In the genomic region with DNA sequence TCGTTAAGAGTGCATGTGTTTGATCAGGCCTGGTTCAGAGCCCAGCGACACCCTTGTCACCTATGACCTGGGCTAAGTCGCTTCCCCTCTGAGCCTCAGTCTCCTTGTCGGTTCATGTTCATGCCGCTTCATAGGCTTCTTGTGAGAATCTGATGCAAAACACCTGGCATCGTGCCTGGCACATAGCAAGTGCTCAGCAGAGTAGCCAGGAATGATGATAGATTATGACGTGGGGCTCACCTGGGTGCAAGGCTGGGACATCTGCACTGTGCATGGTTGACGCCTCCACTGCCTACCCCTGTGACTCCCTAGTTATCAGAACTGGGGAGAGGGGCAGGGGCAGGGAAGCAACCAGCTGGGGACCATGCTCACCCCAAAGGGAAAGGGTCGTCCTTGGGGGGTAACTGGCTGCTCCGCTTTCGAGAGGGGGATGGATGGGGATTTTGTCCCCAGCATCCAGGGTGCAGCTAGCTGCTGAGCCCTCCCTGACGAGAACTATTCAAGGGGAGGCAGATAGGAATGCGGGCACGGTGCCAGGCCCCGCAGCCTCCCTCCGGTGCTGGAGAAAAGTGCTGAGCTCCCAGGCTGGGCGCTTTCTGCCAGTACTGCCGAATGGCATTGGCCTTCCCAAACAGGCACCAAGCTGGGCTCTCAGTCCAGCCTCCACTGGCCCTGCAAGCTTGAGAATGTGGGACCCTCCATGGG, we compare ENCODE assay signal across 15 cellular contexts. TPM values are rescaled to one million over a fixed set of nuclear protein-coding genes. Genes with fewer than 3 reads are reported as not detected.
DNase-seq lines count a peak whose midpoint lies in the region; ATAC-seq, FAIRE-seq and TF ChIP-seq lines count a peak whose summit lies in the region.
"Had no signal": no experiment of that assay in that cellular context is flagged by ENCODE, and none has a peak within 500 bp of the region (broad histone marks: within the 10 kb centered on the region; RNA-seq: fewer than 3 reads in every experiment).

No MANE protein-coding gene starts in this region.

- no peak for FAIRE-seq in frontal cortex (lab: Jason Lieb, UNC)
- FAIRE-seq: K562 had no signal

- H3K4me1 Mint-ChIP-seq in MCF 10A (ENCODE audit: insufficient read depth, unreplicated experiment) = peaks cover 29% of the 10 kb centered on the region
- peaks cover 42% of the 10 kb centered on the region for H3K4me1 Mint-ChIP-seq in T-helper 17 cell

- H3K27me3 ChIP-seq in breast epithelium (no peaks in the 10 kb centered on the region), MG63 (no peaks in the 10 kb centered on the region)

- H3K4me3 ChIP-seq in breast epithelium (no peak overlapping the region), MG63 (no peak overlapping the region)
- H3K4me3 ChIP-seq: K562 had no signal

- H3K4me1 ChIP-seq in breast epithelium = no peaks in the 10 kb centered on the region

- no peak overlapping the region for H3K4me3 Mint-ChIP-seq in MCF 10A (ENCODE audit: unreplicated experiment)
- H3K4me3 Mint-ChIP-seq in T-helper 17 cell = peak overlapping the region; percentile 68

- DNase-seq in MCF 10A (ENCODE audit: unreplicated experiment) (peak; percentile 95), breast epithelium (ENCODE audit: low spot score in 2 of 2) (no peak), T-helper 17 cell (no peak), glomerular visceral epithelial cell (ENCODE audit: extremely low spot score) (peak; percentile 73), A172 (ENCODE audit: low spot score) (no peak), frontal cortex (ENCODE audit: low spot score in 2 of 2) (no peak), GM10266 (ENCODE audit: extremely low spot score) (no peak), MG63 (no peak)
- DNase-seq: activated CD4-positive, alpha-beta T cell treated with anti-CD3 and anti-CD28 coated beads for 48 hours; nucleus accumbens; stimulated activated CD4-positive, alpha-beta T cell treated with anti-CD3 and anti-CD28 coated beads, Interleukin-1b, Interleukin-23, amount 100 ng/mL, for 48 hours had no signal

- TF ChIP-seq POLR2A in breast epithelium (IDR thresholded peaks at IDR 0.05) = no peak

- peaks cover 2% of the 10 kb centered on the region for H3K36me3 Mint-ChIP-seq in MCF 10A (ENCODE audit: insufficient read depth, unreplicated experiment)
- no peaks in the 10 kb centered on the region for H3K36me3 Mint-ChIP-seq in T-helper 17 cell (ENCODE audit: low read depth)

- TF ChIP-seq CTCF in MCF 10A (IDR thresholded peaks at IDR 0.05; ENCODE audit: unreplicated experiment) (no peak), breast epithelium (IDR thresholded peaks at IDR 0.05) (no peak), GM10266 (IDR thresholded peaks at IDR 0.05; ENCODE audit: control insufficient read depth, insufficient read depth, low read depth, missing control alignments) (no peak)

- intact Hi-C loops in MCF 10A (cut with micrococcal nuclease) (loop anchor here (5.0 kb wide), 1 partner anchor 77 kb away; no protein-coding TSS in a partner anchor), breast epithelium (cut with DNase I; ENCODE audit: low total_unique reads) (no loop called here)

- H3K9me3 ChIP-seq in breast epithelium = no peaks in the 10 kb centered on the region
- H3K9me3 ChIP-seq in T-helper 17 cell (ENCODE audit: control insufficient read depth, low read length, poor library complexity, severe bottlenecking) = no peaks in the 10 kb centered on the region
- H3K9me3 ChIP-seq in MG63 = no peaks in the 10 kb centered on the region

- H3K9me3 Mint-ChIP-seq in MCF 10A (ENCODE audit: unreplicated experiment) = no peaks in the 10 kb centered on the region

- no peaks in the 10 kb centered on the region for H3K27me3 Mint-ChIP-seq in MCF 10A (ENCODE audit: insufficient read depth, unreplicated experiment)
- H3K27me3 Mint-ChIP-seq in T-helper 17 cell = no peaks in the 10 kb centered on the region

- no peaks in the 10 kb centered on the region for H3K36me3 ChIP-seq in breast epithelium
- peaks cover 41% of the 10 kb centered on the region for H3K36me3 ChIP-seq in MG63

- BruUV-seq in MCF 10A (replicated peaks; lab: Mats Ljungman, UMichigan) = no TSS peak

- POLR2A ChIA-PET in MCF 10A (lab: Yijun Ruan, JAX) = interaction anchor here (0.6 to 1.7 kb wide), 2 partner anchors 63 to 81 kb away, joined by 3 read pairs; no protein-coding TSS in a partner anchor

- H3K27ac ChIP-seq in breast epithelium = no peak overlapping the region
- H3K27ac ChIP-seq: C4-2B had no signal

- no peak for ATAC-seq in T-helper 17 cell
- ATAC-seq: HCT116, K562 had no signal

- H3K27ac Mint-ChIP-seq in MCF 10A (ENCODE audit: low read depth, unreplicated experiment) (peak overlapping the region; percentile 67), T-helper 17 cell (peak overlapping the region; percentile 98)

- CTCF ChIA-PET in MCF 10A (lab: Yijun Ruan, JAX) = interaction anchor here (0.6 to 5.2 kb wide), 5 partner anchors 9 to 147 kb away, joined by 3 to 28 read pairs (median 6); no protein-coding TSS in a partner anchor

RNA-seq across cellular contexts. Expression of a gene that starts 9.3 kb away (rescaled TPM):
- total RNA-seq in MCF 10A (2022) = 45.1 and 48.5 TPM in 2 replicates
- total RNA-seq in breast epithelium = 10 to 100 TPM; 24.9 to 43.9 (median 32.8) TPM
- 100 to 1,000 TPM; 135 to 197 TPM for total RNA-seq in T-helper 17 cell
- 55.7 and 58.5 TPM in 2 replicates for total RNA-seq in A172 (2014; rRNA removed; shearing (Covaris generic))
- total RNA-seq in frontal cortex = 5.3 TPM
- 69.5 and 92.0 TPM in 2 replicates for total RNA-seq in MG63 (2014; rRNA removed; shearing (Covaris generic); ENCODE audit: low replicate concordance)

RNA-seq across cellular contexts. Expression of a gene that starts 19.3 kb away (rescaled TPM):
- total RNA-seq in MCF 10A (2022) = not detected in 2 replicates
- total RNA-seq in breast epithelium = under 1 TPM in 1 of 3 donors, not detected in 2; 0.16 TPM
- 1 to 10 TPM; 2.7 to 2.9 TPM for total RNA-seq in T-helper 17 cell
- not detected in 2 replicates for total RNA-seq in A172 (2014; rRNA removed; shearing (Covaris generic))
- not detected for total RNA-seq in frontal cortex
- not detected in 2 replicates for total RNA-seq in MG63 (2014; rRNA removed; shearing (Covaris generic); ENCODE audit: low replicate concordance)
- total RNA-seq: NCI-H460 had no signal

RNA-seq across cellular contexts. Expression of a gene that starts 37.6 kb away (rescaled TPM):
- not detected in 2 replicates for total RNA-seq in MCF 10A (2022)
- not detected for total RNA-seq in breast epithelium
- total RNA-seq in T-helper 17 cell = not detected
- total RNA-seq in A172 (2014; rRNA removed; shearing (Covaris generic)) = not detected in 2 replicates
- not detected for total RNA-seq in frontal cortex
- total RNA-seq in MG63 (2014; rRNA removed; shearing (Covaris generic); ENCODE audit: low replicate concordance) = not detected in 2 replicates
- total RNA-seq: NCI-H460 had no signal

RNA-seq across cellular contexts. Expression of a gene that starts 56.9 kb away (rescaled TPM):
- total RNA-seq in MCF 10A (2022) (not detected in 2 replicates), breast epithelium (not detected), T-helper 17 cell (not detected), frontal cortex (not detected)
- not detected in 2 replicates for total RNA-seq in A172 (2014; rRNA removed; shearing (Covaris generic))
- not detected in 2 replicates for total RNA-seq in MG63 (2014; rRNA removed; shearing (Covaris generic); ENCODE audit: low replicate concordance)
- total RNA-seq: NCI-H460 had no signal

Comparison
In these comparisons a context has a peak if more than half of its experiments do, and no peak if none do; other contexts are left out.
1. DNase-seq: peak in MCF 10A (single experiment) and glomerular visceral epithelial cell (single experiment); none in breast epithelium (0 of 2), T-helper 17 cell (0 of 3), A172 (single experiment), frontal cortex (0 of 2), GM10266 (single experiment) and MG63 (single experiment).